Comparison of ENCODE assay signal across 9 cellular contexts in genomic region chr4:10983274-10983673, GRCh38.
DNase-seq lines count a peak whose midpoint lies in the region; ATAC-seq and TF ChIP-seq lines count a peak whose summit lies in the region.
"Had no signal": no experiment of that assay in that cellular context is flagged by ENCODE, and none has a peak within 500 bp of the region (broad histone marks: within the 10 kb centered on the region; RNA-seq: fewer than 3 reads in every experiment).

No MANE protein-coding gene starts in this region.

- peaks cover 4 to 21% (median 16%) of the 10 kb centered on the region in 6 donors for H3K4me1 ChIP-seq in spleen
- no peaks in the 10 kb centered on the region for H3K4me1 ChIP-seq in heart right ventricle

- ATAC-seq in HG02852 (IDR thresholded peaks at IDR 0.05; ENCODE audit: unreplicated experiment) (peak; percentile 66), heart right ventricle (no peak)
- ATAC-seq: left cardiac atrium had no signal

- H3K4me1 Mint-ChIP-seq in activated T-cell treated with anti-CD3 and anti-CD28 coated beads, Interleukin-2, amount 50 U/mL, for 24 hours (ENCODE audit: low read depth) = peaks cover 11% of the 10 kb centered on the region

- H3K27ac ChIP-seq in spleen = peak overlapping the region in 2 of 8 donors; percentile 1 to 23
- H3K27ac ChIP-seq in heart right ventricle = no peak overlapping the region

- TF ChIP-seq CTCF in spleen (IDR thresholded peaks at IDR 0.05 in 8 of 11, conservative IDR thresholded peaks at IDR 0.05 in 3 of 11) = peak in 1 of 11 experiments; percentile 17
- no peak for TF ChIP-seq CTCF in heart right ventricle (IDR thresholded peaks at IDR 0.05)

- H3K27me3 Mint-ChIP-seq in activated T-cell treated with anti-CD3 and anti-CD28 coated beads, Interleukin-2, amount 50 U/mL, for 24 hours = no peaks in the 10 kb centered on the region

- TF ChIP-seq POLR2A in spleen (IDR thresholded peaks at IDR 0.05) = no peak

- H3K4me3 Mint-ChIP-seq in activated T-cell treated with anti-CD3 and anti-CD28 coated beads, Interleukin-2, amount 50 U/mL, for 24 hours = no peak overlapping the region

- 31 to 41% (median 36%) methylated on average over 2 of the region's 2 CpGs for WGBS in spleen, 5 donors
- 35 to 54% methylated on average over 2 of the region's 2 CpGs for WGBS in heart right ventricle, 2 donors

- H3K9me3 ChIP-seq in spleen (peaks cover 0 to 2% (median 0%) of the 10 kb centered on the region in 8 donors), heart right ventricle (peaks cover 0 to 1% (median 0%) of the 10 kb centered on the region in 11 donors)

- no peaks in the 10 kb centered on the region for H3K27me3 ChIP-seq in spleen (replicated peaks in 1 of 7)
- H3K27me3 ChIP-seq in heart right ventricle = no peaks in the 10 kb centered on the region

- no peaks in the 10 kb centered on the region for H3K36me3 ChIP-seq in spleen
- H3K36me3 ChIP-seq in heart right ventricle = no peaks in the 10 kb centered on the region

- intact Hi-C loops in spleen (cut with DNase I; ENCODE audit: low total_unique reads) = no loop called here
- intact Hi-C loops in heart right ventricle (cut with DNase I) = no loop called here

- DNase-seq in activated T-cell treated with anti-CD3 and anti-CD28 coated beads for 24 hours (ENCODE audit: low read depth) = peak; percentile 2
- no peak for DNase-seq in activated T-cell treated with anti-CD3 and anti-CD28 coated beads, Interleukin-2, amount 50 U/mL, for 24 hours
- DNase-seq in RPMI8226 = peak; percentile 95
- peak; percentile 79 for DNase-seq in spleen
- no peak for DNase-seq in SW 1271 (lab: John Stamatoyannopoulos, UW)
- DNase-seq in activated gamma-delta T cell (lab: John Stamatoyannopoulos, UW) = no peak
- no peak for DNase-seq in heart right ventricle
- DNase-seq: left cardiac atrium had no signal

- no peak overlapping the region for H3K27ac Mint-ChIP-seq in activated T-cell treated with anti-CD3 and anti-CD28 coated beads, Interleukin-2, amount 50 U/mL, for 24 hours

- no peaks in the 10 kb centered on the region for H3K9me3 Mint-ChIP-seq in activated T-cell treated with anti-CD3 and anti-CD28 coated beads, Interleukin-2, amount 50 U/mL, for 24 hours

- H3K36me3 Mint-ChIP-seq in activated T-cell treated with anti-CD3 and anti-CD28 coated beads, Interleukin-2, amount 50 U/mL, for 24 hours (ENCODE audit: low read depth) = no peaks in the 10 kb centered on the region

- no peak overlapping the region for H3K4me3 ChIP-seq in spleen
- H3K4me3 ChIP-seq in heart right ventricle = no peak overlapping the region

Comparison
In these comparisons a context has a peak if more than half of its experiments do, and no peak if none do; other contexts are left out.
1. DNase-seq: peak in activated T-cell treated with anti-CD3 and anti-CD28 coated beads for 24 hours (single experiment), RPMI8226 (single experiment) and spleen (single experiment); none in activated T-cell treated with anti-CD3 and anti-CD28 coated beads, Interleukin-2, amount 50 U/mL, for 24 hours (single experiment), SW 1271 (0 of 2), activated gamma-delta T cell (single experiment) and heart right ventricle (0 of 2).